In genomic region chr4:32022071-32022470, GRCh38 we compare ENCODE assay signal across 1 cellular context.
TF ChIP-seq lines count a peak whose summit lies in the region.

No MANE protein-coding gene starts in this region.

TF ChIP-seq in HCT116, 20 proteins besides CTCF, POLR2A, EP300 and RAD21 (continued from another document):
- TF ChIP-seq ZBTB33 (IDR thresholded peaks at IDR 0.05; ENCODE audit: extremely low read depth, insufficient replicate concordance, low read length), result no peak
- no peak for TF ChIP-seq CBX3 (IDR thresholded peaks at IDR 0.05; ENCODE audit: low read depth)
- TF ChIP-seq MAX (IDR thresholded peaks at IDR 0.05), result no peak
- TF ChIP-seq CEBPB (IDR thresholded peaks at IDR 0.05; ENCODE audit: low read depth), result no peak
- no peak for TF ChIP-seq SP1 (IDR thresholded peaks at IDR 0.05; ENCODE audit: low read depth)
- no peak for TF ChIP-seq ATF3 (IDR thresholded peaks at IDR 0.05)
TF ChIP-seq in HCT116: peak in this region for 0.
